1 cellular context compared by ENCODE assay signal in genomic region chr16:74773431-74774222, GRCh38.
TF ChIP-seq lines count a peak whose summit lies in the region.

No MANE protein-coding gene starts in this region.

TF ChIP-seq in IMR-90, 13 proteins besides CTCF, POLR2A, EP300 and RAD21 (continued from another document):
- TF ChIP-seq, protein P1, sequence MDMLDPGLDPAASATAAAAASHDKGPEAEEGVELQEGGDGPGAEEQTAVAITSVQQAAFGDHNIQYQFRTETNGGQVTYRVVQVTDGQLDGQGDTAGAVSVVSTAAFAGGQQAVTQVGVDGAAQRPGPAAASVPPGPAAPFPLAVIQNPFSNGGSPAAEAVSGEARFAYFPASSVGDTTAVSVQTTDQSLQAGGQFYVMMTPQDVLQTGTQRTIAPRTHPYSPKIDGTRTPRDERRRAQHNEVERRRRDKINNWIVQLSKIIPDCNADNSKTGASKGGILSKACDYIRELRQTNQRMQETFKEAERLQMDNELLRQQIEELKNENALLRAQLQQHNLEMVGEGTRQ (IDR thresholded peaks at IDR 0.05; ENCODE audit: low read depth, low read length) = no peak
- no peak for TF ChIP-seq MAFK (IDR thresholded peaks at IDR 0.05; ENCODE audit: low read depth, low read length)
- no peak for TF ChIP-seq CHD1 (IDR thresholded peaks at IDR 0.05; ENCODE audit: low read depth, low read length)
- TF ChIP-seq RFX5 (IDR thresholded peaks at IDR 0.05; ENCODE audit: low read depth, low read length) = no peak
- no peak for TF ChIP-seq MAZ (IDR thresholded peaks at IDR 0.05; ENCODE audit: borderline replicate concordance, low read depth, low read length)
- TF ChIP-seq MXI1 (IDR thresholded peaks at IDR 0.05; ENCODE audit: borderline replicate concordance, low read depth, low read length) = no peak
- no peak for TF ChIP-seq SMC3 (IDR thresholded peaks at IDR 0.05; ENCODE audit: low read depth, low read length)
- no peak for TF ChIP-seq RCOR1 (IDR thresholded peaks at IDR 0.05; ENCODE audit: insufficient replicate concordance, low read length)
- no peak for TF ChIP-seq NFE2L2 (IDR thresholded peaks at IDR 0.05; ENCODE audit: low read depth, low read length)
- no peak for TF ChIP-seq CEBPB (IDR thresholded peaks at IDR 0.05; ENCODE audit: low read depth, low read length)
- TF ChIP-seq, protein P2, sequence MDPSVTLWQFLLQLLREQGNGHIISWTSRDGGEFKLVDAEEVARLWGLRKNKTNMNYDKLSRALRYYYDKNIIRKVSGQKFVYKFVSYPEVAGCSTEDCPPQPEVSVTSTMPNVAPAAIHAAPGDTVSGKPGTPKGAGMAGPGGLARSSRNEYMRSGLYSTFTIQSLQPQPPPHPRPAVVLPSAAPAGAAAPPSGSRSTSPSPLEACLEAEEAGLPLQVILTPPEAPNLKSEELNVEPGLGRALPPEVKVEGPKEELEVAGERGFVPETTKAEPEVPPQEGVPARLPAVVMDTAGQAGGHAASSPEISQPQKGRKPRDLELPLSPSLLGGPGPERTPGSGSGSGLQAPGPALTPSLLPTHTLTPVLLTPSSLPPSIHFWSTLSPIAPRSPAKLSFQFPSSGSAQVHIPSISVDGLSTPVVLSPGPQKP (IDR thresholded peaks at IDR 0.05; ENCODE audit: borderline replicate concordance, low read depth, low read length) = no peak
- no peak for TF ChIP-seq FOS (IDR thresholded peaks at IDR 0.05; ENCODE audit: low read depth, low read length)
